In genomic region chr9:75089369-75089766, GRCh38 we compare ENCODE assay signal across 8 cellular contexts. TPM values are rescaled to one million over a fixed set of nuclear protein-coding genes. Genes with fewer than 3 reads are reported as not detected.
DNase-seq lines count a peak whose midpoint lies in the region; ATAC-seq and TF ChIP-seq lines count a peak whose summit lies in the region.

No MANE protein-coding gene starts in this region.

- no peak overlapping the region for H2AFZ ChIP-seq in neural cell (ENCODE audit: low read depth, low read length)

- H3K4me1 ChIP-seq in BLaER1: peaks cover 52% of the 10 kb centered on the region
- H3K4me1 ChIP-seq in effector memory CD4-positive, alpha-beta T cell (ENCODE audit: control insufficient read depth, insufficient read depth, low read length, poor library complexity, severe bottlenecking): peaks cover 54% of the 10 kb centered on the region

- H4K20me1 ChIP-seq in BLaER1 (peaks cover 51% of the 10 kb centered on the region; the same call in 1 of the 2 replicates), neural cell (ENCODE audit: insufficient read depth) (no peaks in the 10 kb centered on the region)

- no peaks in the 10 kb centered on the region for H3K9me2 ChIP-seq in neural cell (ENCODE audit: insufficient read depth, low read length)

- no peak for TF ChIP-seq CTCF in neural cell (IDR thresholded peaks at IDR 0.05; ENCODE audit: poor library complexity, severe bottlenecking)

- no peak for ATAC-seq in HG02798 (IDR thresholded peaks at IDR 0.05; ENCODE audit: poor library complexity, unreplicated experiment)

- peak overlapping the region; percentile 83 for H3K27ac ChIP-seq in BLaER1
- peak overlapping the region; percentile 88 for H3K27ac ChIP-seq in effector memory CD4-positive, alpha-beta T cell (ENCODE audit: insufficient read depth, low read length, poor library complexity, severe bottlenecking)
- H3K27ac ChIP-seq in neural cell (ENCODE audit: low read length): no peak overlapping the region

- peak overlapping the region; percentile 84 for H3K9ac ChIP-seq in BLaER1
- H3K9ac ChIP-seq in neural cell (ENCODE audit: low read length): peak overlapping the region; percentile 66

- no peak for TF ChIP-seq EP300 in neural cell (conservative IDR thresholded peaks at IDR 0.05; ENCODE audit: poor library complexity, severe bottlenecking)

- no peaks in the 10 kb centered on the region for H3K79me2 ChIP-seq in neural cell (replicated peaks; ENCODE audit: insufficient read depth, low read length)

- no peak for TF ChIP-seq RAD21 in neural cell (conservative IDR thresholded peaks at IDR 0.05)

- DNase-seq in NCI-H69 (lab: John Stamatoyannopoulos, UW) (peak; percentile 38), H4 (ENCODE audit: low spot score) (no peak)
- no peak for DNase-seq in effector memory CD4-positive, alpha-beta T cell
- DNase-seq in stimulated activated CD4-positive, alpha-beta T cell treated with anti-CD3 and anti-CD28 coated beads, Interleukin-2, amount 100 ng/mL, for 24 hours: no peak
- DNase-seq in activated effector memory CD4-positive, alpha-beta T cell treated with Interleukin-2 at 50 U/mL for 16 hours: no peak

- H3K36me3 ChIP-seq in BLaER1: no peaks in the 10 kb centered on the region
- no peaks in the 10 kb centered on the region for H3K36me3 ChIP-seq in effector memory CD4-positive, alpha-beta T cell (ENCODE audit: control insufficient read depth, insufficient read depth, low read length)
- H3K36me3 ChIP-seq in neural cell (ENCODE audit: insufficient read depth, low read length): no peaks in the 10 kb centered on the region

- H3F3A ChIP-seq in neural cell (ENCODE audit: insufficient read depth, low read length, poor library complexity, severe bottlenecking): no peaks in the 10 kb centered on the region

- peak overlapping the region; percentile 87 for H3K4me3 ChIP-seq in BLaER1
- H3K4me3 ChIP-seq in effector memory CD4-positive, alpha-beta T cell (ENCODE audit: insufficient read depth, low read depth, low read length, poor library complexity, severe bottlenecking): peak overlapping the region; percentile 94
- H3K4me3 ChIP-seq in neural cell (ENCODE audit: low read length): peak overlapping the region; percentile 93

- H3K9me3 ChIP-seq in BLaER1: no peaks in the 10 kb centered on the region
- no peaks in the 10 kb centered on the region for H3K9me3 ChIP-seq in effector memory CD4-positive, alpha-beta T cell (ENCODE audit: control insufficient read depth, low read length)
- no peaks in the 10 kb centered on the region for H3K9me3 ChIP-seq in neural cell (ENCODE audit: low read length)

- peak overlapping the region; percentile 85 for H3K4me2 ChIP-seq in BLaER1
- peak overlapping the region; percentile 99 for H3K4me2 ChIP-seq in neural cell (ENCODE audit: low read length)

- H3K27me3 ChIP-seq in BLaER1: no peaks in the 10 kb centered on the region
- no peaks in the 10 kb centered on the region for H3K27me3 ChIP-seq in effector memory CD4-positive, alpha-beta T cell (replicated peaks; ENCODE audit: control insufficient read depth, insufficient read depth, low read length, poor library complexity, severe bottlenecking)
- H3K27me3 ChIP-seq in neural cell (ENCODE audit: insufficient read depth, low read depth, low read length): peaks cover 11% of the 10 kb centered on the region

TF ChIP-seq in neural cell, 6 proteins besides CTCF, POLR2A, EP300 and RAD21:
- TF ChIP-seq SMC3 (conservative IDR thresholded peaks at IDR 0.05; ENCODE audit: poor library complexity): no peak
- no peak for TF ChIP-seq REST (IDR thresholded peaks at IDR 0.05; ENCODE audit: borderline replicate concordance)
- TF ChIP-seq MXI1 (conservative IDR thresholded peaks at IDR 0.05; ENCODE audit: poor library complexity, severe bottlenecking): no peak
- TF ChIP-seq POLR2AphosphoS5 (IDR thresholded peaks at IDR 0.05): no peak
- TF ChIP-seq TAF1 (IDR thresholded peaks at IDR 0.05; ENCODE audit: low read depth): no peak
- no peak for TF ChIP-seq EZH2 (IDR thresholded peaks at IDR 0.05; ENCODE audit: borderline replicate concordance, insufficient read depth, low read length, poor library complexity, severe bottlenecking)
TF ChIP-seq in neural cell: peak in this region for 0.

RNA-seq across cellular contexts. Expression of gene OSTF1, which starts 1.1 kb away (rescaled TPM):
- polyA plus RNA-seq in neural cell: 6.2 and 8.8 TPM in 2 replicates
- 8.5 and 9.0 TPM in 2 replicates for polyA minus RNA-seq in neural cell
- 29.7 and 32.3 TPM in 2 replicates for total RNA-seq in H4 (2014; rRNA removed; shearing (Covaris generic))

RNA-seq across cellular contexts. Expression of gene NMRK1, which starts 1.4 kb away (rescaled TPM):
- polyA plus RNA-seq in neural cell: 11.5 and 12.9 TPM in 2 replicates
- polyA minus RNA-seq in neural cell: 3.9 and 5.0 TPM in 2 replicates
- 5.8 and 12.8 TPM in 2 replicates for total RNA-seq in H4 (2014; rRNA removed; shearing (Covaris generic))
